ENCODE assay signal across 16 cellular contexts in genomic region chr21:43956667-43957030, GRCh38. TPM values are rescaled to one million over a fixed set of nuclear protein-coding genes. Genes with fewer than 3 reads are reported as not detected.
DNase-seq lines count a peak whose midpoint lies in the region; ATAC-seq, FAIRE-seq and TF ChIP-seq lines count a peak whose summit lies in the region.
"Had no signal": no experiment of that assay in that cellular context is flagged by ENCODE, and none has a peak within 500 bp of the region (broad histone marks: within the 10 kb centered on the region; RNA-seq: fewer than 3 reads in every experiment).

No MANE protein-coding gene starts in this region.

- no peak overlapping the region; the same call in 1 of the 2 replicates for H3K4me2 ChIP-seq in GM12878 (ENCODE audit: control insufficient read depth, insufficient read depth)
- H3K4me2 ChIP-seq: smooth muscle cell had no signal

- no peak for ATAC-seq in activated naive CD8-positive, alpha-beta T cell treated with anti-CD3 and anti-CD28 coated beads, Interleukin-2, amount 10 ng/mL, durations not matched to agents 7 days and 5 days (ENCODE audit: low read depth)
- no peak for ATAC-seq in GM12878
- peak; percentile 25 to 32 for ATAC-seq in right cardiac atrium
- no peak for ATAC-seq in HG03039 (IDR thresholded peaks at IDR 0.05; ENCODE audit: unreplicated experiment)
- ATAC-seq in HG03025 (IDR thresholded peaks at IDR 0.05; ENCODE audit: low FRiP score, unreplicated experiment), result no peak
- ATAC-seq: left colon had no signal

- no peak for TF ChIP-seq POLR2A in GM12878 (IDR thresholded peaks at IDR 0.05; ENCODE audit: low read depth, low read length)

- H3K27ac ChIP-seq in GM12878 (ENCODE audit: control insufficient read depth, insufficient read depth) (peak overlapping the region; percentile 41), right cardiac atrium (ENCODE audit: low read length) (no peak overlapping the region)

- POLR2A ChIA-PET in activated naive CD8-positive, alpha-beta T cell treated with anti-CD3 and anti-CD28 coated beads, Interleukin-2, amount 10 ng/mL, durations not matched to agents 7 days and 5 days (lab: Charles Lee), result no interaction called here
- POLR2A ChIA-PET in GM12878 (lab: Charles Lee), result interaction anchor here (0.6 kb wide), 1 partner anchor 273 kb away, joined by 5 read pairs; no protein-coding TSS in a partner anchor

- peaks cover 3% of the 10 kb centered on the region for H3K4me1 Mint-ChIP-seq in activated naive CD8-positive, alpha-beta T cell treated with anti-CD3 and anti-CD28 coated beads, Interleukin-2, amount 10 ng/mL, durations not matched to agents 7 days and 5 days
- H3K4me1 Mint-ChIP-seq in activated naive CD8-positive, alpha-beta T cell treated with anti-CD3 and anti-CD28 coated beads for 36 hours, result peaks cover 24% of the 10 kb centered on the region
- peaks cover 20% of the 10 kb centered on the region for H3K4me1 Mint-ChIP-seq in type B pancreatic cell (ENCODE audit: unreplicated experiment)

- H3K27me3 ChIP-seq in GM12878 (replicated peaks in 1 of 2; ENCODE audit: control insufficient read depth in 2 of 2, insufficient read depth in 2 of 2, low read length in 1 of 2) (no peaks in the 10 kb centered on the region), right cardiac atrium (ENCODE audit: control insufficient read depth, insufficient read depth) (no peaks in the 10 kb centered on the region)

- peaks cover 8 to 25% of the 10 kb centered on the region in 2 experiments; a peak in 3 of 4 replicates for H3K36me3 ChIP-seq in GM12878 (ENCODE audit: control insufficient read depth in 2 of 2, insufficient read depth in 2 of 2, low read length in 1 of 2)

- H3K79me2 ChIP-seq in GM12878 (ENCODE audit: control insufficient read depth, insufficient read depth, low read length), result peaks cover 12% of the 10 kb centered on the region

- FAIRE-seq in GM12878 (lab: Jason Lieb, UNC), result no peak

- no peak for TF ChIP-seq RAD21 in GM12878 (IDR thresholded peaks at IDR 0.05; ENCODE audit: insufficient read depth, low read depth, low read length)

- no peak overlapping the region for H3K9ac ChIP-seq in GM12878 (ENCODE audit: control insufficient read depth, insufficient read depth, low read length)

- H3K9me3 ChIP-seq in GM12878 (replicated peaks; ENCODE audit: control insufficient read depth, insufficient read depth, low read length) (no peaks in the 10 kb centered on the region; the same call in 2 of the 3 replicates), right cardiac atrium (ENCODE audit: control insufficient read depth, low read length) (no peaks in the 10 kb centered on the region)

- 90% methylated on average over 6 of the region's 6 CpGs for WGBS in GM12878 (ENCODE audit: insufficient coverage, insufficient replicate concordance, low lambda C conversion rate, missing lambda C conversion rate)
- 40% methylated on average over 6 of the region's 6 CpGs for WGBS in right cardiac atrium

- peaks cover 32% of the 10 kb centered on the region for H3K4me1 ChIP-seq in GM12878 (ENCODE audit: control insufficient read depth, insufficient read depth, low read length)
- peaks cover 9% of the 10 kb centered on the region for H3K4me1 ChIP-seq in right cardiac atrium (ENCODE audit: control insufficient read depth, insufficient read depth, low read length)

- H3K36me3 Mint-ChIP-seq in activated naive CD8-positive, alpha-beta T cell treated with anti-CD3 and anti-CD28 coated beads, Interleukin-2, amount 10 ng/mL, durations not matched to agents 7 days and 5 days, result peaks cover 23% of the 10 kb centered on the region
- peaks cover 19% of the 10 kb centered on the region for H3K36me3 Mint-ChIP-seq in activated naive CD8-positive, alpha-beta T cell treated with anti-CD3 and anti-CD28 coated beads for 36 hours
- peaks cover 14% of the 10 kb centered on the region for H3K36me3 Mint-ChIP-seq in type B pancreatic cell

- in situ Hi-C loops in GM12878 (cut with MboI), result no loop called here

- intact Hi-C loops in GM12878 (cut with micrococcal nuclease; ENCODE audit: unreplicated experiment), result loop anchor here (1.0 kb wide), 1 partner anchor 35 kb away; no protein-coding TSS in a partner anchor
- intact Hi-C loops in right cardiac atrium (cut with DNase I), result no loop called here

- H3K9me3 Mint-ChIP-seq in activated naive CD8-positive, alpha-beta T cell treated with anti-CD3 and anti-CD28 coated beads, Interleukin-2, amount 10 ng/mL, durations not matched to agents 7 days and 5 days, result no peaks in the 10 kb centered on the region
- H3K9me3 Mint-ChIP-seq in activated naive CD8-positive, alpha-beta T cell treated with anti-CD3 and anti-CD28 coated beads for 36 hours, result peaks cover 8% of the 10 kb centered on the region
- H3K9me3 Mint-ChIP-seq in type B pancreatic cell, result no peaks in the 10 kb centered on the region
- H3K9me3 Mint-ChIP-seq: T-helper 2 cell treated with Interferon-gamma antibody and Interleukin-4, amounts not matched to agents 5 μg/mL and 100 μg/mL, for 36 hours had no signal

- CTCF ChIA-PET in GM12878 (lab: Yijun Ruan, JAX), result no interaction called here

- H2AFZ ChIP-seq in GM12878 (ENCODE audit: control insufficient read depth, low read depth, low read length), result no peak overlapping the region

- no peak for TF ChIP-seq EP300 in GM12878 (IDR thresholded peaks at IDR 0.05; ENCODE audit: borderline replicate concordance in 1 of 2, control insufficient read depth in 1 of 2, low read depth in 2 of 2, low read length in 2 of 2)

- no peak for DNase-seq in activated naive CD8-positive, alpha-beta T cell treated with anti-CD3 and anti-CD28 coated beads, Interleukin-2, amount 10 ng/mL, durations not matched to agents 7 days and 5 days
- DNase-seq in activated naive CD8-positive, alpha-beta T cell treated with anti-CD3 and anti-CD28 coated beads for 36 hours, result no peak
- DNase-seq in GM12878 (ENCODE audit: low read depth, low spot score), result no peak
- DNase-seq in right cardiac atrium, result peak in 2 of 3 donors; percentile 67 to 79
- no peak for DNase-seq in type B pancreatic cell (ENCODE audit: extremely low spot score, unreplicated experiment)
- DNase-seq in GF-D8 (lab: John Stamatoyannopoulos, UW), result no peak
- DNase-seq: activated CD4-positive, alpha-beta T cell treated with anti-CD3 and anti-CD28 coated beads, Interleukin-2, amount 50 U/mL, for 48 hours; activated effector memory CD4-positive, alpha-beta T cell treated with Interleukin-2 at 50 U/mL for 16 hours; central memory CD4-positive, alpha-beta T cell; left colon; NCI-H1092 treated with DMSO at 0.1 percent for 48 hours; NCI-H446 had no signal

- TF ChIP-seq CTCF in GM12878 (IDR thresholded peaks at IDR 0.05 in 2 of 3, conservative IDR thresholded peaks at IDR 0.05 in 1 of 3; ENCODE audit: control insufficient read depth in 2 of 3, extremely low read depth in 1 of 3, insufficient read depth in 1 of 3, low read depth in 3 of 3, low read length in 3 of 3) (no peak), type B pancreatic cell (conservative IDR thresholded peaks at IDR 0.05) (no peak)

- peak overlapping the region; percentile 22 for H3K4me3 Mint-ChIP-seq in activated naive CD8-positive, alpha-beta T cell treated with anti-CD3 and anti-CD28 coated beads, Interleukin-2, amount 10 ng/mL, durations not matched to agents 7 days and 5 days
- no peak overlapping the region for H3K4me3 Mint-ChIP-seq in activated naive CD8-positive, alpha-beta T cell treated with anti-CD3 and anti-CD28 coated beads for 36 hours
- H3K4me3 Mint-ChIP-seq in type B pancreatic cell, result peak overlapping the region; percentile 69
- H3K4me3 Mint-ChIP-seq: T-helper 2 cell treated with Interferon-gamma antibody and Interleukin-4, amounts not matched to agents 5 μg/mL and 100 μg/mL, for 36 hours had no signal

- peak overlapping the region; percentile 72 for H3K27ac Mint-ChIP-seq in activated naive CD8-positive, alpha-beta T cell treated with anti-CD3 and anti-CD28 coated beads, Interleukin-2, amount 10 ng/mL, durations not matched to agents 7 days and 5 days
- H3K27ac Mint-ChIP-seq in activated naive CD8-positive, alpha-beta T cell treated with anti-CD3 and anti-CD28 coated beads for 36 hours, result no peak overlapping the region
- H3K27ac Mint-ChIP-seq in type B pancreatic cell, result peak overlapping the region; percentile 62
- H3K27ac Mint-ChIP-seq: T-helper 2 cell treated with Interferon-gamma antibody and Interleukin-4, amounts not matched to agents 5 μg/mL and 100 μg/mL, for 36 hours had no signal

- BruUV-seq in GM12878 (replicated peaks; lab: Mats Ljungman, UMichigan), result no TSS peak

- RAD21 ChIA-PET in GM12878 (lab: Charles Lee; ENCODE audit: unreplicated experiment), result interaction anchor here (1.0 kb wide), 1 partner anchor 38 kb away, joined by 3 read pairs; no protein-coding TSS in a partner anchor

- H3K27me3 Mint-ChIP-seq in activated naive CD8-positive, alpha-beta T cell treated with anti-CD3 and anti-CD28 coated beads, Interleukin-2, amount 10 ng/mL, durations not matched to agents 7 days and 5 days, result no peaks in the 10 kb centered on the region
- H3K27me3 Mint-ChIP-seq in activated naive CD8-positive, alpha-beta T cell treated with anti-CD3 and anti-CD28 coated beads for 36 hours, result no peaks in the 10 kb centered on the region
- no peaks in the 10 kb centered on the region for H3K27me3 Mint-ChIP-seq in type B pancreatic cell

- SMC1A ChIA-PET in GM12878 (lab: Charles Lee; ENCODE audit: uncharacterized antibody, unreplicated experiment), result no interaction called here

- no peak overlapping the region for H3K4me3 ChIP-seq in GM12878
- no peak overlapping the region for H3K4me3 ChIP-seq in right cardiac atrium (ENCODE audit: low read length)
- H3K4me3 ChIP-seq: smooth muscle cell had no signal

- H4K20me1 ChIP-seq in GM12878 (ENCODE audit: control insufficient read depth, insufficient read depth), result no peaks in the 10 kb centered on the region

RNA-seq across cellular contexts. Expression of gene TRAPPC10, which starts 55.5 kb away (rescaled TPM):
- 10 to 100 TPM; 77.9 to 82.7 TPM for total RNA-seq in activated naive CD8-positive, alpha-beta T cell treated with anti-CD3 and anti-CD28 coated beads, Interleukin-2, amount 10 ng/mL, durations not matched to agents 7 days and 5 days
- 10 to 100 TPM; 42.4 to 44.4 TPM for total RNA-seq in activated naive CD8-positive, alpha-beta T cell treated with anti-CD3 and anti-CD28 coated beads for 36 hours
- total RNA-seq in GM12878 (2013; cell fraction: nucleolus; rRNA removed), result 156 and 162 TPM in 2 replicates
- total RNA-seq in GM12878 (2014; rRNA removed), result 31.0 and 40.9 TPM in 2 replicates
- 27.5 and 28.9 TPM in 2 replicates for total RNA-seq in GM12878 (2014; rRNA removed; fragmentation: Illumina TruSeq; extraction: Trizol)
- 34.4 and 39.6 TPM in 2 replicates for total RNA-seq in GM12878 (2021)
- 12.1 TPM for polyA plus RNA-seq in GM12878 (2011; ENCODE audit: low read depth)
- polyA plus RNA-seq in GM12878 (2011; rRNA removed), result 24.5 and 38.7 TPM in 2 replicates
- polyA plus RNA-seq in GM12878 (2011; cell fraction: cytosol; rRNA removed), result 28.0 and 29.3 TPM in 2 replicates
- polyA plus RNA-seq in GM12878 (2011; cell fraction: nucleus; rRNA removed), result 85.3 and 93.6 TPM in 2 replicates
- 15.4 and 19.3 TPM in 2 replicates for polyA plus RNA-seq in GM12878 (2012)
- 33.9 and 34.8 TPM in 2 replicates for polyA plus RNA-seq in GM12878 (2014; fragmentation: Illumina TruSeq; extraction: Trizol)
- 1 to 10 TPM; 1.1 to 2.5 TPM for polyA plus RNA-seq in GM12878 (2014; fragmentation: Nextera tagmentation; extraction: Ambion mirVana)
- 27.5 and 28.4 TPM in 2 replicates for polyA plus RNA-seq in GM12878 (2014; rRNA removed)
- 10 to 100 TPM in 1 of 2 experiments, 1 to 10 TPM in 1; 5.9 to 14.3 TPM for polyA plus RNA-seq in GM12878 (2016; fragmentation: Nextera tagmentation; extraction: Ambion mirVana)
- 35.3 and 39.6 TPM in 2 replicates for polyA minus RNA-seq in GM12878 (2011; rRNA and poly(A)+ RNA removed)
- 18.2 and 19.4 TPM in 2 replicates for polyA minus RNA-seq in GM12878 (2011; cell fraction: cytosol; rRNA and poly(A)+ RNA removed)
- 28.7 and 56.4 TPM in 2 replicates for polyA minus RNA-seq in GM12878 (2011; cell fraction: nucleus; rRNA and poly(A)+ RNA removed)
- total RNA-seq in right cardiac atrium, result 10 to 100 TPM; 18.0 to 23.3 (median 19.1) TPM
- polyA plus RNA-seq in right cardiac atrium, result 7.6 TPM
- total RNA-seq in type B pancreatic cell (ENCODE audit: low replicate concordance), result 33.7 and 37.0 TPM in 2 replicates

Comparison
In these comparisons a context has a peak if more than half of its experiments do, and no peak if none do; other contexts are left out.
1. ATAC-seq: peak in right cardiac atrium (2 of 2); none in activated naive CD8-positive, alpha-beta T cell treated with anti-CD3 and anti-CD28 coated beads, Interleukin-2, amount 10 ng/mL, durations not matched to agents 7 days and 5 days (single experiment), GM12878 (single experiment), HG03039 (single experiment) and HG03025 (single experiment).
2. DNase-seq: peak in right cardiac atrium (2 of 3); none in activated naive CD8-positive, alpha-beta T cell treated with anti-CD3 and anti-CD28 coated beads, Interleukin-2, amount 10 ng/mL, durations not matched to agents 7 days and 5 days (single experiment), activated naive CD8-positive, alpha-beta T cell treated with anti-CD3 and anti-CD28 coated beads for 36 hours (single experiment), GM12878 (single experiment), type B pancreatic cell (single experiment) and GF-D8 (single experiment).